In genomic region chr1:90841477-90841876, GRCh38 we compare ENCODE assay signal across 16 cellular contexts.
DNase-seq lines count a peak whose midpoint lies in the region; ATAC-seq and TF ChIP-seq lines count a peak whose summit lies in the region.
"Had no signal": no experiment of that assay in that cellular context is flagged by ENCODE, and none has a peak within 500 bp of the region (broad histone marks: within the 10 kb centered on the region; RNA-seq: fewer than 3 reads in every experiment).

No MANE protein-coding gene starts in this region.

- no peaks in the 10 kb centered on the region for H3K9me2 ChIP-seq in GM23338 (ENCODE audit: insufficient read depth)

- TF ChIP-seq POLR2A in spleen (IDR thresholded peaks at IDR 0.05) = no peak

- ATAC-seq in GM23338 = peak; percentile 65
- ATAC-seq in activated T-helper 17 cell treated with anti-CD3 and anti-CD28 coated beads, Interleukin-2, amount 50 U/mL, for 72 hours (replicated peaks) = no peak

- H3K36me3 ChIP-seq in GM23338 (ENCODE audit: insufficient read depth) (no peaks in the 10 kb centered on the region), iPS-15b (ENCODE audit: control insufficient read depth, insufficient read depth, low read length) (no peaks in the 10 kb centered on the region), spleen (no peaks in the 10 kb centered on the region)

- 18 to 38% (median 32%) methylated on average over 20 to 21 of the region's 21 CpGs for WGBS in spleen, 5 donors

- no peaks in the 10 kb centered on the region; the same call in none of the 2 replicates for H4K20me1 ChIP-seq in GM23338 (replicated peaks; ENCODE audit: insufficient read depth)

- H3K27me3 Mint-ChIP-seq in GM23338 (ENCODE audit: insufficient read depth, low read depth, poor library complexity) (peaks cover 82% of the 10 kb centered on the region), brain (peaks cover 98% of the 10 kb centered on the region), neural crest cell (ENCODE audit: low read depth) (peaks cover 66% of the 10 kb centered on the region)
- peaks cover 66% of the 10 kb centered on the region for H3K27me3 Mint-ChIP-seq in activated T-helper 17 cell treated with anti-CD3 and anti-CD28 coated beads, Interleukin-2, amount 50 U/mL, for 72 hours

- peak overlapping the region; percentile 60; the same call in 1 of the 2 replicates for H2AFZ ChIP-seq in GM23338
- H2AFZ ChIP-seq: GM23248 had no signal

- H3K27ac Mint-ChIP-seq in GM23338 = no peak overlapping the region
- peak overlapping the region in 2 of 5 experiments; percentile 16 to 57 for H3K27ac Mint-ChIP-seq in brain
- peak overlapping the region; percentile 13 for H3K27ac Mint-ChIP-seq in neural crest cell (ENCODE audit: unreplicated experiment)
- H3K27ac Mint-ChIP-seq in activated T-helper 17 cell treated with anti-CD3 and anti-CD28 coated beads, Interleukin-2, amount 50 U/mL, for 72 hours = no peak overlapping the region
- H3K27ac Mint-ChIP-seq: B cell had no signal

- TF ChIP-seq CTCF in GM23338 (conservative IDR thresholded peaks at IDR 0.05; ENCODE audit: low read depth in 2 of 2) (no peak), brain (conservative IDR thresholded peaks at IDR 0.05) (no peak), neural crest cell (conservative IDR thresholded peaks at IDR 0.05) (no peak), spleen (IDR thresholded peaks at IDR 0.05 in 8 of 11, conservative IDR thresholded peaks at IDR 0.05 in 3 of 11) (no peak)

- 0 out of 2 replicates have a peak, but pooled peaks cover 10% of the 10 kb centered on the region for H3F3A ChIP-seq in GM23338 (replicated peaks; ENCODE audit: low read depth)

- DNase-seq in GM23338 (ENCODE audit: low spot score) (peak; percentile 61), neural crest cell (ENCODE audit: low read depth, low spot score) (no peak), medulla oblongata (ENCODE audit: extremely low spot score) (no peak), NCI-H128 (lab: John Stamatoyannopoulos, UW; ENCODE audit: unreplicated experiment) (no peak), spleen (no peak)
- DNase-seq: 8988T, GM23248, KG1, NCI-H1105 treated with DMSO at 0.1 percent for 48 hours, NCI-H1694 treated with DMSO at 0.1 percent for 48 hours, NCI-H748 treated with DMSO at 0.1 percent for 48 hours, Right ventricle myocardium superior had no signal

- H3K4me1 Mint-ChIP-seq in GM23338 (peaks cover 57% of the 10 kb centered on the region), brain (peaks cover 32% of the 10 kb centered on the region), neural crest cell (peaks cover 17% of the 10 kb centered on the region)
- peaks cover 4% of the 10 kb centered on the region for H3K4me1 Mint-ChIP-seq in activated T-helper 17 cell treated with anti-CD3 and anti-CD28 coated beads, Interleukin-2, amount 50 U/mL, for 72 hours

- H3K4me2 ChIP-seq in GM23338 = peak overlapping the region; percentile 78

- H3K4me1 ChIP-seq in GM23338 (ENCODE audit: insufficient read depth) (peaks cover 57% of the 10 kb centered on the region), iPS-15b (ENCODE audit: control insufficient read depth, insufficient read depth, low read length) (peaks cover 33% of the 10 kb centered on the region), spleen (peaks cover 0 to 6% (median 1%) of the 10 kb centered on the region in 6 donors)

- H3K9me3 Mint-ChIP-seq in GM23338 (no peaks in the 10 kb centered on the region; the same call in 2 of the 3 replicates), brain (peaks cover 0 to 4% (median 0%) of the 10 kb centered on the region in 5 experiments), neural crest cell (no peaks in the 10 kb centered on the region)
- no peaks in the 10 kb centered on the region for H3K9me3 Mint-ChIP-seq in activated T-helper 17 cell treated with anti-CD3 and anti-CD28 coated beads, Interleukin-2, amount 50 U/mL, for 72 hours

- H3K4me3 Mint-ChIP-seq in GM23338 (peak overlapping the region; percentile 66), brain (peak overlapping the region in 4 of 5 experiments; percentile 50 to 64 (median 60)), neural crest cell (peak overlapping the region; percentile 0)
- no peak overlapping the region for H3K4me3 Mint-ChIP-seq in activated T-helper 17 cell treated with anti-CD3 and anti-CD28 coated beads, Interleukin-2, amount 50 U/mL, for 72 hours
- H3K4me3 Mint-ChIP-seq: B cell had no signal

- intact Hi-C loops in spleen (cut with DNase I; ENCODE audit: low total_unique reads) = loop anchor here (10.0 kb wide), 1 partner anchor 117 kb away; no protein-coding TSS in a partner anchor

- no peaks in the 10 kb centered on the region for H3K9me3 ChIP-seq in iPS-15b (ENCODE audit: control insufficient read depth, insufficient read depth, low read length)
- H3K9me3 ChIP-seq in spleen = no peaks in the 10 kb centered on the region

- H3K27ac ChIP-seq in GM23338 (ENCODE audit: low read depth) = no peak overlapping the region
- H3K27ac ChIP-seq in spleen = no peak overlapping the region
- H3K27ac ChIP-seq: GM23248 had no signal

- no peaks in the 10 kb centered on the region; the same call in 2 of the 3 replicates for H3K36me3 Mint-ChIP-seq in GM23338 (ENCODE audit: low read depth)
- H3K36me3 Mint-ChIP-seq in brain = peaks cover 8% of the 10 kb centered on the region
- no peaks in the 10 kb centered on the region for H3K36me3 Mint-ChIP-seq in neural crest cell (ENCODE audit: low read depth)
- no peaks in the 10 kb centered on the region for H3K36me3 Mint-ChIP-seq in activated T-helper 17 cell treated with anti-CD3 and anti-CD28 coated beads, Interleukin-2, amount 50 U/mL, for 72 hours (ENCODE audit: low read depth)

- no peaks in the 10 kb centered on the region for H3K79me2 ChIP-seq in GM23338 (replicated peaks; ENCODE audit: insufficient read depth)

- H3K4me3 ChIP-seq in GM23338 = peak overlapping the region; percentile 51
- H3K4me3 ChIP-seq in iPS-15b (ENCODE audit: low read depth, low read length) = peak overlapping the region; percentile 49
- H3K4me3 ChIP-seq in spleen = no peak overlapping the region
- H3K4me3 ChIP-seq: GM23248 had no signal

- H3K9ac ChIP-seq in iPS-15b (ENCODE audit: low read depth, low read length) = no peak overlapping the region
- H3K9ac ChIP-seq: GM23248 had no signal

- H3K27me3 ChIP-seq in GM23338 (ENCODE audit: insufficient read depth) (peaks cover 99% of the 10 kb centered on the region), iPS-15b (ENCODE audit: control insufficient read depth, insufficient read depth, low read length) (peaks cover 70% of the 10 kb centered on the region), spleen (replicated peaks in 1 of 7) (peaks cover 1 to 80% (median 47%) of the 10 kb centered on the region in 7 donors)

TF ChIP-seq in GM23338, 12 proteins besides CTCF, POLR2A, EP300 and RAD21:
- TF ChIP-seq EZH2phosphoT487 (IDR thresholded peaks at IDR 0.05; ENCODE audit: unreplicated experiment) (no peak), ZNF331 (CRISPR knock-in tag; IDR thresholded peaks at IDR 0.05; ENCODE audit: low read depth) (no peak)
TF ChIP-seq in GM23338: peak in this region for 0.

Comparison
In these comparisons a context has a peak if more than half of its experiments do, and no peak if none do; other contexts are left out.
1. H3K4me3 ChIP-seq: peak in GM23338 (single experiment) and iPS-15b (single experiment); none in spleen (0 of 8).